In the genomic region with DNA sequence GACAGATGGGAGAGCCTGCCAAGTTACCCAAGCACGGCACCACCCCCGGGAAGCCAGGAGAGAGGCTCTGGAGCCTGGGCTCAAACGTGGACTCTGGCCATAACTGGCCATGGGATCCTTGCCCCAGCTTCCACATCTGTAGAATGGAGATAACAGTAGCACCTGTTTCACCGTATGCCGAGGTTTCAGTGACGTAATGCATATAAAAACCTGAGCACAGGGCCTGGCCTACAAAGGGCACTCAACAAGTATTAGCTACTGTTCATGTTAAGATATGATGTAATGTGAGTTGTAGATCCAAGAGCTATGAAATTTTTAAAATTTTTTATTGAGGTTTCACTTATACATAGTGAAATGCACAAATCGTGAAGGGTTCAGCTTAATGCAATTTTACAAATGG, we compare ENCODE assay signal across 9 cellular contexts.
"Had no signal": no experiment of that assay in that cellular context is flagged by ENCODE, and none has a peak within 500 bp of the region (broad histone marks: within the 10 kb centered on the region; RNA-seq: fewer than 3 reads in every experiment).

No MANE protein-coding gene starts in this region.

- H3K9ac ChIP-seq: GM23248, KMS-11 had no signal

- H3K9me3 ChIP-seq: HAP-1 had no signal

- H3K36me3 ChIP-seq: HAP-1 had no signal

- H3K4me3 ChIP-seq: GM23248, HAP-1 had no signal

- H3K4me1 ChIP-seq: HAP-1 had no signal

- DNase-seq: GM23248, GOT3, H7, IMR-90, KBM-7 had no signal

- H2AFZ ChIP-seq: GM23248 had no signal

- ATAC-seq: HCT116 had no signal

- H3K4me2 ChIP-seq: KMS-11 had no signal

- H3K27ac ChIP-seq: GM23248, HL-60, KMS-11 had no signal
